In genomic region chr11:3947084-3947483, GRCh38 we compare ENCODE assay signal across 7 cellular contexts.
DNase-seq lines count a peak whose midpoint lies in the region; ATAC-seq, FAIRE-seq and TF ChIP-seq lines count a peak whose summit lies in the region.

No MANE protein-coding gene starts in this region.

- H3K27me3 ChIP-seq in pancreas (no peaks in the 10 kb centered on the region), smooth muscle cell (ENCODE audit: low read depth) (no peaks in the 10 kb centered on the region)

- H3F3A ChIP-seq in smooth muscle cell (ENCODE audit: low read depth), result peaks cover 7% of the 10 kb centered on the region

- H3K4me3 ChIP-seq in SK-N-MC, result no peak overlapping the region
- H3K4me3 ChIP-seq in coronary artery, result no peak overlapping the region
- H3K4me3 ChIP-seq in pancreas, result no peak overlapping the region
- no peak overlapping the region for H3K4me3 ChIP-seq in smooth muscle cell

- H3K36me3 ChIP-seq in SK-N-MC (ENCODE audit: insufficient read depth, low read length) (no peaks in the 10 kb centered on the region), pancreas (no peaks in the 10 kb centered on the region), smooth muscle cell (ENCODE audit: low read depth) (no peaks in the 10 kb centered on the region)

- peak overlapping the region; percentile 26; the same call in 1 of the 2 replicates for H3K27ac ChIP-seq in SK-N-MC
- peak overlapping the region; percentile 56 to 90 for H3K27ac ChIP-seq in coronary artery
- peak overlapping the region in 1 of 4 donors; percentile 34 for H3K27ac ChIP-seq in pancreas
- no peak overlapping the region for H3K27ac ChIP-seq in smooth muscle cell (ENCODE audit: low read depth)

- no peak overlapping the region for H3K9ac ChIP-seq in SK-N-MC (ENCODE audit: insufficient read length)
- no peak overlapping the region for H3K9ac ChIP-seq in smooth muscle cell (ENCODE audit: low read depth)

- peak; percentile 23 for FAIRE-seq in pancreas (lab: Jason Lieb, UNC)

- intact Hi-C loops in pancreas (cut with DNase I), result no loop called here

- no peak overlapping the region for H3K4me2 ChIP-seq in smooth muscle cell

- DNase-seq in SK-N-MC (ENCODE audit: low read depth, low spot score) (no peak), coronary artery (ENCODE audit: low spot score) (no peak), pancreas (no peak), smooth muscle cell (lab: John Stamatoyannopoulos, UW; ENCODE audit: unreplicated experiment) (no peak), HuH-7 (ENCODE audit: low spot score) (no peak)

- WGBS in pancreas, 2 donors, result 58 to 64% methylated on average over 1 of the region's 1 CpG
- 62% methylated on average over 1 of the region's 1 CpG for WGBS in smooth muscle cell (ENCODE audit: low lambda C conversion rate)

- H4K20me1 ChIP-seq in smooth muscle cell (ENCODE audit: low read depth), result peaks cover 5% of the 10 kb centered on the region

- ATAC-seq in GM18873 (IDR thresholded peaks at IDR 0.05; ENCODE audit: low FRiP score, unreplicated experiment) (peak; percentile 51), HG02840 (IDR thresholded peaks at IDR 0.05; ENCODE audit: low FRiP score, unreplicated experiment) (peak; percentile 76), pancreas (peak in 3 of 4 donors; percentile 41 to 55 (median 46))

- H3K79me2 ChIP-seq in smooth muscle cell (ENCODE audit: low read depth), result no peaks in the 10 kb centered on the region

- H3K4me1 ChIP-seq in pancreas (peaks cover 3 to 13% (median 9%) of the 10 kb centered on the region in 3 donors), smooth muscle cell (ENCODE audit: low read depth) (peaks cover 12% of the 10 kb centered on the region)

- TF ChIP-seq CTCF in coronary artery (IDR thresholded peaks at IDR 0.05), result no peak
- no peak for TF ChIP-seq CTCF in pancreas (IDR thresholded peaks at IDR 0.05)
- TF ChIP-seq CTCF in smooth muscle cell (IDR thresholded peaks at IDR 0.05; ENCODE audit: borderline replicate concordance, insufficient read depth, poor library complexity, severe bottlenecking), result no peak

- H3K9me3 ChIP-seq in SK-N-MC (ENCODE audit: low read depth, low read length) (no peaks in the 10 kb centered on the region), pancreas (no peaks in the 10 kb centered on the region), smooth muscle cell (replicated peaks; ENCODE audit: low read depth) (no peaks in the 10 kb centered on the region)

- no peak overlapping the region for H2AFZ ChIP-seq in smooth muscle cell (ENCODE audit: low read depth)
